ENCODE assay signal across 1 cellular context in the genomic region with DNA sequence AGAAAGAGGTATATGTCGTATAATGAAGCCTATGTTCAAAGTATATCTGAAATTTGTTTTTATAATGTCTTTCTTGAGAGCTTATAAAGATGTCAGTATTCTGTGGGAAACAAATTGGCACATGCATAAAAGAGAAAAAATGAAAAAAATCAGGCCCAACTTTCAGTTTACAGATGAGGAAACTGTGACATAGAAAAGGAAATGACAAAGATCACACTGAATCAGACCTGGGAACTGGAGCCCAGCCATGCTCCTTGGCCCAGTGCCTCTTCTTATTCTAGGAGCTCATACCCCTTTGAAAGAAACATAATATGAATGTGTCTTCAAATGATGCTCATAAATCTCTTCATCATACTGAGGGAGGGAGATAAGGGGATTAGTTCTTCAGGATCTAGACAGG.
TF ChIP-seq lines count a peak whose summit lies in the region.

No MANE protein-coding gene starts in this region.

TF ChIP-seq in HepG2, 621 proteins besides CTCF, POLR2A, EP300 and RAD21:
- TF ChIP-seq ZBTB7B (CRISPR knock-in tag; IDR thresholded peaks at IDR 0.05) (no peak), ZBTB42 (CRISPR knock-in tag; IDR thresholded peaks at IDR 0.05) (no peak), ARNT2 (CRISPR knock-in tag; IDR thresholded peaks at IDR 0.05; ENCODE audit: low read depth) (no peak), ADNP (CRISPR knock-in tag; IDR thresholded peaks at IDR 0.05) (no peak), ZNF775 (CRISPR knock-in tag; IDR thresholded peaks at IDR 0.05; ENCODE audit: borderline replicate concordance) (no peak)
- TF ChIP-seq, protein P1, sequence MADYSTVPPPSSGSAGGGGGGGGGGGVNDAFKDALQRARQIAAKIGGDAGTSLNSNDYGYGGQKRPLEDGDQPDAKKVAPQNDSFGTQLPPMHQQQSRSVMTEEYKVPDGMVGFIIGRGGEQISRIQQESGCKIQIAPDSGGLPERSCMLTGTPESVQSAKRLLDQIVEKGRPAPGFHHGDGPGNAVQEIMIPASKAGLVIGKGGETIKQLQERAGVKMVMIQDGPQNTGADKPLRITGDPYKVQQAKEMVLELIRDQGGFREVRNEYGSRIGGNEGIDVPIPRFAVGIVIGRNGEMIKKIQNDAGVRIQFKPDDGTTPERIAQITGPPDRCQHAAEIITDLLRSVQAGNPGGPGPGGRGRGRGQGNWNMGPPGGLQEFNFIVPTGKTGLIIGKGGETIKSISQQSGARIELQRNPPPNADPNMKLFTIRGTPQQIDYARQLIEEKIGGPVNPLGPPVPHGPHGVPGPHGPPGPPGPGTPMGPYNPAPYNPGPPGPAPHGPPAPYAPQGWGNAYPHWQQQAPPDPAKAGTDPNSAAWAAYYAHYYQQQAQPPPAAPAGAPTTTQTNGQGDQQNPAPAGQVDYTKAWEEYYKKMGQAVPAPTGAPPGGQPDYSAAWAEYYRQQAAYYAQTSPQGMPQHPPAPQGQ (CRISPR knock-in tag; IDR thresholded peaks at IDR 0.05; ENCODE audit: borderline replicate concordance): no peak
